In genomic region chr17:27319536-27320221, GRCh38 we compare ENCODE assay signal across 9 cellular contexts. TPM values are rescaled to one million over a fixed set of nuclear protein-coding genes. Genes with fewer than 3 reads are reported as not detected.
DNase-seq lines count a peak whose midpoint lies in the region; ATAC-seq and TF ChIP-seq lines count a peak whose summit lies in the region.
"Had no signal": no experiment of that assay in that cellular context is flagged by ENCODE, and none has a peak within 500 bp of the region (broad histone marks: within the 10 kb centered on the region; RNA-seq: fewer than 3 reads in every experiment).

No MANE protein-coding gene starts in this region.

- no peak overlapping the region for H2AFZ ChIP-seq in fibroblast of lung (ENCODE audit: low read length)

- H3K27me3 ChIP-seq in fibroblast of lung (ENCODE audit: control insufficient read depth, insufficient read depth, low read length) (no peaks in the 10 kb centered on the region), endodermal cell (ENCODE audit: control insufficient read depth, insufficient read depth, low read length, poor library complexity, severe bottlenecking) (no peaks in the 10 kb centered on the region)

- H3K27ac ChIP-seq in fibroblast of lung (ENCODE audit: insufficient read depth, low read length) (no peak overlapping the region), endodermal cell (ENCODE audit: low read depth, low read length) (no peak overlapping the region)
- H3K27ac ChIP-seq: KMS-11 had no signal

- no peaks in the 10 kb centered on the region for H4K20me1 ChIP-seq in fibroblast of lung (ENCODE audit: control insufficient read depth, extremely low read depth, insufficient read depth, low read length)

- DNase-seq in CD14-positive monocyte (ENCODE audit: low spot score) (no peak), NCI-H510A treated with DMSO at 0.1 percent for 48 hours (lab: John Stamatoyannopoulos, UW) (peak; percentile 63), fibroblast of lung (ENCODE audit: low read depth in 2 of 2) (peak; percentile 60 to 95), nephron progenitor cell (no peak), HK-2 (ENCODE audit: unreplicated experiment) (no peak), endodermal cell (no peak), NCI-H2107 (lab: John Stamatoyannopoulos, UW) (no peak)

- H3K4me1 ChIP-seq in fibroblast of lung (ENCODE audit: control insufficient read depth, extremely low read depth, insufficient read depth, low read length) (peaks cover 4% of the 10 kb centered on the region), endodermal cell (ENCODE audit: control insufficient read depth, insufficient read depth, low read length) (no peaks in the 10 kb centered on the region)

- H3K36me3 ChIP-seq in fibroblast of lung (ENCODE audit: control insufficient read depth, insufficient read depth, low read length) (peaks cover 5% of the 10 kb centered on the region), endodermal cell (ENCODE audit: control insufficient read depth, insufficient read depth, low read length) (peaks cover 35% of the 10 kb centered on the region)

- peaks cover 40 to 50% of the 10 kb centered on the region in 2 donors for H3K36me3 Mint-ChIP-seq in CD14-positive monocyte
- H3K36me3 Mint-ChIP-seq in nephron progenitor cell (ENCODE audit: low read depth) = peaks cover 46% of the 10 kb centered on the region
- H3K36me3 Mint-ChIP-seq in endodermal cell (ENCODE audit: low read depth) = peaks cover 36% of the 10 kb centered on the region

- intact Hi-C loops in CD14-positive monocyte (cut with micrococcal nuclease) = no loop called here

- no peak overlapping the region for H3K4me2 ChIP-seq in fibroblast of lung (ENCODE audit: extremely low read depth, insufficient read depth, low read length)
- H3K4me2 ChIP-seq: KMS-11 had no signal

- WGBS in endodermal cell (ENCODE audit: insufficient coverage in 1 of 2, insufficient read length in 1 of 2), 2 experiments = 96 to 100% methylated on average over 2 to 4 of the region's 4 CpGs

- H3K9me3 Mint-ChIP-seq in CD14-positive monocyte = no peaks in the 10 kb centered on the region
- no peaks in the 10 kb centered on the region for H3K9me3 Mint-ChIP-seq in nephron progenitor cell
- H3K9me3 Mint-ChIP-seq in endodermal cell = no peaks in the 10 kb centered on the region

- no peaks in the 10 kb centered on the region for H3K79me2 ChIP-seq in fibroblast of lung (ENCODE audit: control insufficient read depth, insufficient read depth, low read length)

- no peak overlapping the region for H3K4me3 Mint-ChIP-seq in CD14-positive monocyte
- H3K4me3 Mint-ChIP-seq in nephron progenitor cell = no peak overlapping the region
- no peak overlapping the region for H3K4me3 Mint-ChIP-seq in endodermal cell

- H3K9ac ChIP-seq in fibroblast of lung (ENCODE audit: insufficient read depth, low read length) (no peak overlapping the region), endodermal cell (ENCODE audit: extremely low read depth, low read length, poor library complexity, severe bottlenecking) (no peak overlapping the region)
- H3K9ac ChIP-seq: KMS-11 had no signal

- H3K27ac Mint-ChIP-seq in CD14-positive monocyte (peak overlapping the region in 6 of 7 donors; percentile 30 to 78 (median 65)), nephron progenitor cell (peak overlapping the region; percentile 62), endodermal cell (no peak overlapping the region)

- H3K4me1 Mint-ChIP-seq in CD14-positive monocyte (peaks cover 34% of the 10 kb centered on the region), nephron progenitor cell (peaks cover 4% of the 10 kb centered on the region), endodermal cell (peaks cover 10% of the 10 kb centered on the region)

- TF ChIP-seq CTCF in CD14-positive monocyte (IDR thresholded peaks at IDR 0.05) (no peak), fibroblast of lung (conservative IDR thresholded peaks at IDR 0.05 in 1 of 2, IDR thresholded peaks at IDR 0.05 in 1 of 2; ENCODE audit: low read depth in 1 of 2, low read length in 2 of 2) (no peak), nephron progenitor cell (IDR thresholded peaks at IDR 0.05) (no peak), endodermal cell (conservative IDR thresholded peaks at IDR 0.05) (no peak)

- H3K4me3 ChIP-seq in fibroblast of lung (replicated peaks in 1 of 4; ENCODE audit: control extremely low read depth in 1 of 4, insufficient read depth in 1 of 4, low read depth in 3 of 4, low read length in 4 of 4) (no peak overlapping the region), endodermal cell (ENCODE audit: low read length) (no peak overlapping the region)

- ATAC-seq in HG03521 (IDR thresholded peaks at IDR 0.05; ENCODE audit: unreplicated experiment) = no peak

- H3K9me3 ChIP-seq in fibroblast of lung (ENCODE audit: control insufficient read depth, insufficient read depth, low read depth, low read length) (no peaks in the 10 kb centered on the region), endodermal cell (ENCODE audit: control insufficient read depth, low read length) (no peaks in the 10 kb centered on the region)

- H3K27me3 Mint-ChIP-seq in CD14-positive monocyte (ENCODE audit: low read depth in 3 of 3) = no peaks in the 10 kb centered on the region
- H3K27me3 Mint-ChIP-seq in nephron progenitor cell (ENCODE audit: low read depth, poor library complexity) = no peaks in the 10 kb centered on the region
- H3K27me3 Mint-ChIP-seq in endodermal cell (ENCODE audit: insufficient read depth) = no peaks in the 10 kb centered on the region

RNA-seq across cellular contexts. Expression of gene WSB1, which starts 25.8 kb away (rescaled TPM):
- 100 to 1,000 TPM; 220 to 368 TPM for polyA plus RNA-seq in CD14-positive monocyte
- total RNA-seq in fibroblast of lung = 96.3 and 151 TPM in 2 replicates
- 77.8 and 139 TPM in 2 replicates for polyA plus RNA-seq in fibroblast of lung
- 37.6 and 55.3 TPM in 2 replicates for polyA plus RNA-seq in fibroblast of lung (2012)
- polyA minus RNA-seq in fibroblast of lung (ENCODE audit: low replicate concordance) = 22.0 and 22.3 TPM in 2 replicates
- total RNA-seq in endodermal cell = 100 to 1,000 TPM; 236 to 270 TPM
- 364 TPM for polyA plus RNA-seq in endodermal cell (2013, experiment 1 of 2)
- polyA plus RNA-seq in endodermal cell (2013, experiment 2 of 2) = 298 TPM

Comparison
In these comparisons a context has a peak if more than half of its experiments do, and no peak if none do; other contexts are left out.
1. DNase-seq: peak in NCI-H510A treated with DMSO at 0.1 percent for 48 hours (single experiment) and fibroblast of lung (2 of 2); none in CD14-positive monocyte (single experiment), nephron progenitor cell (single experiment), HK-2 (single experiment), endodermal cell (single experiment) and NCI-H2107 (single experiment).